ENCODE assay signal across 17 cellular contexts in genomic region chr14:33120341-33120740, GRCh38.
A peak's percentile ranks its signal among the peaks of the same experiment; 100 is the strongest.
DNase-seq lines count a peak whose midpoint lies in the region; ATAC-seq, FAIRE-seq and TF ChIP-seq lines count a peak whose summit lies in the region.
"Had no signal": no experiment of that assay in that cellular context is flagged by ENCODE, and none has a peak within 500 bp of the region (broad histone marks: within the 10 kb centered on the region; RNA-seq: fewer than 3 reads in every experiment).

No MANE protein-coding gene starts in this region.

- H3K4me1 ChIP-seq in keratinocyte (ENCODE audit: control insufficient read depth, extremely low read depth, insufficient read depth, low read length), result peaks cover 23% of the 10 kb centered on the region
- H3K4me1 ChIP-seq: BLaER1 had no signal

- H4K20me1 ChIP-seq in keratinocyte (ENCODE audit: control insufficient read depth, extremely low read depth, insufficient read depth, low read length), result no peaks in the 10 kb centered on the region
- H4K20me1 ChIP-seq: BLaER1 had no signal

- H3K4me3 ChIP-seq in AG09309 (ENCODE audit: control insufficient read depth, low read depth, low read length) (no peak overlapping the region), keratinocyte (ENCODE audit: control insufficient read depth in 2 of 3, extremely low read depth in 1 of 3, insufficient read depth in 2 of 3, low read depth in 1 of 3, low read length in 3 of 3) (no peak overlapping the region)
- H3K4me3 ChIP-seq: BLaER1, hepatocyte had no signal

- no peaks in the 10 kb centered on the region for H3K79me2 ChIP-seq in keratinocyte (ENCODE audit: control insufficient read depth, insufficient read depth, low read length)
- H3K79me2 ChIP-seq: hepatocyte had no signal

- H3K9me1 ChIP-seq in keratinocyte (ENCODE audit: control insufficient read depth, extremely low read depth, insufficient read depth, low read length), result no peaks in the 10 kb centered on the region

- TF ChIP-seq CTCF in AG09309 (IDR thresholded peaks at IDR 0.05; ENCODE audit: control insufficient read depth, insufficient read depth, low read depth, low read length, missing control alignments) (no peak), keratinocyte (optimal IDR thresholded peaks at IDR 0.05 in 1 of 3, IDR thresholded peaks at IDR 0.05 in 1 of 3, conservative IDR thresholded peaks at IDR 0.05 in 1 of 3; ENCODE audit: extremely low read depth in 1 of 3, insufficient read depth in 2 of 3, low read length in 3 of 3) (no peak)

- no peaks in the 10 kb centered on the region for H3K27me3 ChIP-seq in keratinocyte (ENCODE audit: control insufficient read depth, extremely low read depth, insufficient read depth, low read length)
- H3K27me3 ChIP-seq: BLaER1, hepatocyte had no signal

- H2AFZ ChIP-seq in keratinocyte (ENCODE audit: control insufficient read depth, low read length), result peak overlapping the region; percentile 30
- H2AFZ ChIP-seq: hepatocyte had no signal

- DNase-seq in AG09309 (ENCODE audit: low read depth) (peak; percentile 14), HTR-8/SVneo (ENCODE audit: insufficient read length, low spot score) (peak; percentile 48), astrocyte of the hippocampus (ENCODE audit: low read depth, low spot score) (peak; percentile 41), keratinocyte (ENCODE audit: low read depth, low spot score) (peak; percentile 26), D341Med (ENCODE audit: low spot score) (no peak)
- DNase-seq: activated CD8-positive, alpha-beta memory T cell treated with anti-CD3 and anti-CD28 coated beads for 24 hours; caudate nucleus; endodermal cell; naive B cell; stimulated activated CD4-positive, alpha-beta T cell treated with anti-CD3 and anti-CD28 coated beads, Interleukin-15, amount 100 ng/mL, for 24 hours; substantia nigra had no signal

- peak overlapping the region; percentile 57 for H3K27ac ChIP-seq in keratinocyte (ENCODE audit: control insufficient read depth, insufficient read depth, low read length)
- H3K27ac ChIP-seq: BLaER1, hepatocyte had no signal

- H3K9me3 ChIP-seq in keratinocyte (ENCODE audit: control insufficient read depth, low read depth, low read length), result no peaks in the 10 kb centered on the region
- H3K9me3 ChIP-seq: BLaER1 had no signal

- H3K4me2 ChIP-seq in keratinocyte (ENCODE audit: control insufficient read depth, extremely low read depth, insufficient read depth, low read depth, low read length), result peak overlapping the region; percentile 8
- H3K4me2 ChIP-seq: BLaER1, hepatocyte had no signal

- ATAC-seq in GM18502 (IDR thresholded peaks at IDR 0.05; ENCODE audit: poor library complexity, unreplicated experiment) (no peak), GM18867 (IDR thresholded peaks at IDR 0.05; ENCODE audit: unreplicated experiment) (no peak), HG02759 (IDR thresholded peaks at IDR 0.05; ENCODE audit: unreplicated experiment) (no peak)

- FAIRE-seq in HTR-8/SVneo (lab: Jason Lieb, UNC), result peak; percentile 68
- FAIRE-seq in keratinocyte (lab: Jason Lieb, UNC), result peak; percentile 59
- FAIRE-seq: GM12892 had no signal

- H3K36me3 ChIP-seq in keratinocyte (ENCODE audit: control insufficient read depth in 2 of 2, extremely low read depth in 1 of 2, insufficient read depth in 2 of 2, low read length in 2 of 2), result no peaks in the 10 kb centered on the region
- H3K36me3 ChIP-seq: BLaER1 had no signal

- dilution Hi-C loops in keratinocyte (cut with MboI; ENCODE audit: extremely low pct_ligation_motif_present, low sequenced_read_pairs), result no loop called here

- no peak overlapping the region for H3K9ac ChIP-seq in keratinocyte (ENCODE audit: control insufficient read depth, extremely low read depth, insufficient read depth, low read length)
- H3K9ac ChIP-seq: BLaER1 had no signal
